ENCODE assay signal across 18 cellular contexts in genomic region chr1:217053666-217054065, GRCh38.
"Had no signal": no experiment of that assay in that cellular context is flagged by ENCODE, and none has a peak within 500 bp of the region (broad histone marks: within the 10 kb centered on the region; RNA-seq: fewer than 3 reads in every experiment).

No MANE protein-coding gene starts in this region.

- H3K36me3 Mint-ChIP-seq: activated naive CD8-positive, alpha-beta T cell treated with anti-CD3 and anti-CD28 coated beads, Interleukin-2, amount 10 ng/mL, durations not matched to agents 7 days and 5 days had no signal

- H3K27ac Mint-ChIP-seq: activated CD4-positive, alpha-beta T cell treated with anti-CD3 and anti-CD28 coated beads for 36 hours; activated CD8-positive, alpha-beta T cell treated with anti-CD3 and anti-CD28 coated beads for 36 hours; activated naive CD8-positive, alpha-beta T cell treated with anti-CD3 and anti-CD28 coated beads, Interleukin-2, amount 10 ng/mL, durations not matched to agents 7 days and 5 days; activated T-cell treated with anti-CD3 and anti-CD28 coated beads, Interleukin-2, amount 50 U/mL, for 72 hours had no signal

- H3K4me3 Mint-ChIP-seq: activated CD4-positive, alpha-beta T cell treated with anti-CD3 and anti-CD28 coated beads for 36 hours; activated CD8-positive, alpha-beta T cell treated with anti-CD3 and anti-CD28 coated beads for 36 hours; activated naive CD8-positive, alpha-beta T cell treated with anti-CD3 and anti-CD28 coated beads, Interleukin-2, amount 10 ng/mL, durations not matched to agents 7 days and 5 days; activated T-cell treated with anti-CD3 and anti-CD28 coated beads, Interleukin-2, amount 50 U/mL, for 72 hours had no signal

- DNase-seq: activated CD4-positive, alpha-beta T cell treated with anti-CD3 and anti-CD28 coated beads for 36 hours; activated CD8-positive, alpha-beta memory T cell treated with anti-CD3 and anti-CD28 coated beads, Interleukin-2, amount 50 U/mL, for 4 hours; activated CD8-positive, alpha-beta T cell treated with anti-CD3 and anti-CD28 coated beads for 36 hours; activated naive CD4-positive, alpha-beta T cell treated with anti-CD3 and anti-CD28 coated beads, Interleukin-2, amount 50 U/mL, for 16 hours; activated naive CD8-positive, alpha-beta T cell treated with anti-CD3 and anti-CD28 coated beads, Interleukin-2, amount 10 ng/mL, durations not matched to agents 7 days and 5 days; activated T-cell treated with anti-CD3 and anti-CD28 coated beads, Interleukin-2, amount 50 U/mL, for 72 hours; adrenal gland; central memory CD4-positive, alpha-beta T cell; Karpas-422; MM.1S; NCI-H1105; NCI-H1436; NCI-H1694 treated with DMSO at 0.1 percent for 48 hours; NCI-H2029 treated with DMSO at 0.1 percent for 48 hours; NCI-H510A treated with DMSO at 0.1 percent for 48 hours; Peyer's patch; SHP77 treated with DMSO at 0.1 percent for 48 hours; T-helper 1 cell had no signal

- ATAC-seq: activated CD4-positive, alpha-beta T cell treated with anti-CD3 and anti-CD28 coated beads for 36 hours; activated CD8-positive, alpha-beta T cell treated with anti-CD3 and anti-CD28 coated beads for 36 hours; activated T-cell treated with anti-CD3 and anti-CD28 coated beads, Interleukin-2, amount 50 U/mL, for 72 hours had no signal

- H3K9me3 Mint-ChIP-seq: activated CD8-positive, alpha-beta T cell treated with anti-CD3 and anti-CD28 coated beads for 36 hours; activated naive CD8-positive, alpha-beta T cell treated with anti-CD3 and anti-CD28 coated beads, Interleukin-2, amount 10 ng/mL, durations not matched to agents 7 days and 5 days had no signal

- H3K27me3 Mint-ChIP-seq: activated CD4-positive, alpha-beta T cell treated with anti-CD3 and anti-CD28 coated beads for 36 hours; activated CD8-positive, alpha-beta T cell treated with anti-CD3 and anti-CD28 coated beads for 36 hours; activated naive CD8-positive, alpha-beta T cell treated with anti-CD3 and anti-CD28 coated beads, Interleukin-2, amount 10 ng/mL, durations not matched to agents 7 days and 5 days had no signal

- H3K4me1 Mint-ChIP-seq: activated CD4-positive, alpha-beta T cell treated with anti-CD3 and anti-CD28 coated beads for 36 hours; activated naive CD8-positive, alpha-beta T cell treated with anti-CD3 and anti-CD28 coated beads, Interleukin-2, amount 10 ng/mL, durations not matched to agents 7 days and 5 days had no signal
